In the genomic region with DNA sequence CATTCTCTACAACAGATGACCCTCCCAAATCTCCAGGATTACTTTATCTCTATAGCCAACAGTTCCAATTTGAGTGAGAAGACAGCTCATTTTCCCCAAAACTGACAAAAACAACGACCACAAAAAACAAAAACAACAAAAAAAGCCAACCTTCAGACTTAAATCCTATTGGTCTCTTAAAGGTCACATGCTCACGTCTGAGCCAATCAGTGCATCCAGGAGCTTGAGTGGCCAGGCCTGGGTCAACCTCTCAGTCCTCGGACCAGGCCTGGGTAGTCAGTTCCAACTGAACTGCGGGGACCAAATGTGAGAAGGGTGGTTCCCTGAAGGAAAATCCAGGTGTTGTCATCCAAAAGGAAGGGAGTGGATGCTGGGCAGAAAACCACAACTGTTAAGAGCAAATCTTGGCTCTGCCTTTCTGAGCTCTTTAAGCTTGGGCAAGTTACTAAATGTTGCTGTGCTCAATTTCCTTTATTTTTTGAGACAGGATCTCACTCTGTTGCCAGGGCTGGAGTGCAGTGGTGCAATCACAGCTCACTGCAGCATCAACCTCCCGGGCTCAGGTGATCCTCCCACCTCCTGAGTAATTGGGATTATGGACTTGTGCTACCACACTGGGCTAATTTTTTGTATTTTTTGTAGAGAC, we compare ENCODE assay signal across 1 cellular context.
TF ChIP-seq lines count a peak whose summit lies in the region.

No MANE protein-coding gene starts in this region.

TF ChIP-seq in SK-N-SH treated with all-trans-retinoic acid at 6 μM for 48 hours, 23 proteins besides CTCF, POLR2A, EP300 and RAD21 (continued from another document):
- TF ChIP-seq ZC3H10 (CRISPR knock-in tag; IDR thresholded peaks at IDR 0.05) (no peak), ARNTL (CRISPR knock-in tag; IDR thresholded peaks at IDR 0.05; ENCODE audit: borderline replicate concordance, low read depth) (no peak), ZNF8 (CRISPR knock-in tag; IDR thresholded peaks at IDR 0.05) (no peak), ZFP30 (CRISPR knock-in tag; IDR thresholded peaks at IDR 0.05) (no peak), ZFP3 (CRISPR knock-in tag; IDR thresholded peaks at IDR 0.05) (no peak), RARB (CRISPR knock-in tag; IDR thresholded peaks at IDR 0.05) (no peak)
- TF ChIP-seq, protein P1, sequence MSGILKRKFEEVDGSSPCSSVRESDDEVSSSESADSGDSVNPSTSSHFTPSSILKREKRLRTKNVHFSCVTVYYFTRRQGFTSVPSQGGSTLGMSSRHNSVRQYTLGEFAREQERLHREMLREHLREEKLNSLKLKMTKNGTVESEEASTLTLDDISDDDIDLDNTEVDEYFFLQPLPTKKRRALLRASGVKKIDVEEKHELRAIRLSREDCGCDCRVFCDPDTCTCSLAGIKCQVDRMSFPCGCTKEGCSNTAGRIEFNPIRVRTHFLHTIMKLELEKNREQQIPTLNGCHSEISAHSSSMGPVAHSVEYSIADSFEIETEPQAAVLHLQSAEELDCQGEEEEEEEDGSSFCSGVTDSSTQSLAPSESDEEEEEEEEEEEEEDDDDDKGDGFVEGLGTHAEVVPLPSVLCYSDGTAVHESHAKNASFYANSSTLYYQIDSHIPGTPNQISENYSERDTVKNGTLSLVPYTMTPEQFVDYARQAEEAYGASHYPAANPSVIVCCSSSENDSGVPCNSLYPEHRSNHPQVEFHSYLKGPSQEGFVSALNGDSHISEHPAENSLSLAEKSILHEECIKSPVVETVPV (CRISPR knock-in tag; IDR thresholded peaks at IDR 0.05): no peak
- TF ChIP-seq, protein P2, sequence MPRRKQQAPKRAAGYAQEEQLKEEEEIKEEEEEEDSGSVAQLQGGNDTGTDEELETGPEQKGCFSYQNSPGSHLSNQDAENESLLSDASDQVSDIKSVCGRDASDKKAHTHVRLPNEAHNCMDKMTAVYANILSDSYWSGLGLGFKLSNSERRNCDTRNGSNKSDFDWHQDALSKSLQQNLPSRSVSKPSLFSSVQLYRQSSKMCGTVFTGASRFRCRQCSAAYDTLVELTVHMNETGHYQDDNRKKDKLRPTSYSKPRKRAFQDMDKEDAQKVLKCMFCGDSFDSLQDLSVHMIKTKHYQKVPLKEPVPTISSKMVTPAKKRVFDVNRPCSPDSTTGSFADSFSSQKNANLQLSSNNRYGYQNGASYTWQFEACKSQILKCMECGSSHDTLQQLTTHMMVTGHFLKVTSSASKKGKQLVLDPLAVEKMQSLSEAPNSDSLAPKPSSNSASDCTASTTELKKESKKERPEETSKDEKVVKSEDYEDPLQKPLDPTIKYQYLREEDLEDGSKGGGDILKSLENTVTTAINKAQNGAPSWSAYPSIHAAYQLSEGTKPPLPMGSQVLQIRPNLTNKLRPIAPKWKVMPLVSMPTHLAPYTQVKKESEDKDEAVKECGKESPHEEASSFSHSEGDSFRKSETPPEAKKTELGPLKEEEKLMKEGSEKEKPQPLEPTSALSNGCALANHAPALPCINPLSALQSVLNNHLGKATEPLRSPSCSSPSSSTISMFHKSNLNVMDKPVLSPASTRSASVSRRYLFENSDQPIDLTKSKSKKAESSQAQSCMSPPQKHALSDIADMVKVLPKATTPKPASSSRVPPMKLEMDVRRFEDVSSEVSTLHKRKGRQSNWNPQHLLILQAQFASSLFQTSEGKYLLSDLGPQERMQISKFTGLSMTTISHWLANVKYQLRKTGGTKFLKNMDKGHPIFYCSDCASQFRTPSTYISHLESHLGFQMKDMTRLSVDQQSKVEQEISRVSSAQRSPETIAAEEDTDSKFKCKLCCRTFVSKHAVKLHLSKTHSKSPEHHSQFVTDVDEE (CRISPR knock-in tag; IDR thresholded peaks at IDR 0.05): no peak
- TF ChIP-seq, protein P3, sequence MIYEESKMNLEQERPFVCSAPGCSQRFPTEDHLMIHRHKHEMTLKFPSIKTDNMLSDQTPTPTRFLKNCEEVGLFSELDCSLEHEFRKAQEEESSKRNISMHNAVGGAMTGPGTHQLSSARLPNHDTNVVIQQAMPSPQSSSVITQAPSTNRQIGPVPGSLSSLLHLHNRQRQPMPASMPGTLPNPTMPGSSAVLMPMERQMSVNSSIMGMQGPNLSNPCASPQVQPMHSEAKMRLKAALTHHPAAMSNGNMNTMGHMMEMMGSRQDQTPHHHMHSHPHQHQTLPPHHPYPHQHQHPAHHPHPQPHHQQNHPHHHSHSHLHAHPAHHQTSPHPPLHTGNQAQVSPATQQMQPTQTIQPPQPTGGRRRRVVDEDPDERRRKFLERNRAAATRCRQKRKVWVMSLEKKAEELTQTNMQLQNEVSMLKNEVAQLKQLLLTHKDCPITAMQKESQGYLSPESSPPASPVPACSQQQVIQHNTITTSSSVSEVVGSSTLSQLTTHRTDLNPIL (CRISPR knock-in tag; IDR thresholded peaks at IDR 0.05; ENCODE audit: low read depth): no peak
